In the genomic region with DNA sequence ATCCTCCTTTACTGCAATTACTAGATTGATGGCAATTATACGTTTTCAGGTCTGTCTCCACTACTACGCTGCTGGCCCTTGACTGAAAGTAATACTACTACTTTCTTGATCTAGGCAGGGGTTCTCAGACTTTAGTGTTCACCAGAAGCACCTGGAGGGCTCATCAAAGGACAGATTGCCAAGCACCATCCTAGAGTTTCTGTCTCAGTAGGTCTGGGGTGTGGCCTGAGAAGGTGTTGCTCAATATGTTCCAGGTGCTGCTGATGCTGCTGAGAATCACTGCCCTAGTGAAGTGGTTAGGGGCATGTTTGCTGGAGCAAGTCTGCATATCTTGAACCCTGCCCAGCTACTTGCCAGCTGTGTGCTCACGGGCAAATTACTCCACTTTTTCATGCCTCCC, we compare ENCODE assay signal across 9 cellular contexts. TPM values are rescaled to one million over a fixed set of nuclear protein-coding genes. Genes with fewer than 3 reads are reported as not detected.
"Had no signal": no experiment of that assay in that cellular context is flagged by ENCODE, and none has a peak within 500 bp of the region (broad histone marks: within the 10 kb centered on the region; RNA-seq: fewer than 3 reads in every experiment).

No MANE protein-coding gene starts in this region.

RNA-seq across cellular contexts. Expression of a gene that starts 37.9 kb away (rescaled TPM):
- total RNA-seq: lower leg skin, natural killer cell, osteoblast, pancreas, sciatic nerve, stomach, transverse colon had no signal
- polyA plus RNA-seq: keratinocyte, lung, pancreas, stomach had no signal
